13 cellular contexts compared by ENCODE assay signal in the genomic region with DNA sequence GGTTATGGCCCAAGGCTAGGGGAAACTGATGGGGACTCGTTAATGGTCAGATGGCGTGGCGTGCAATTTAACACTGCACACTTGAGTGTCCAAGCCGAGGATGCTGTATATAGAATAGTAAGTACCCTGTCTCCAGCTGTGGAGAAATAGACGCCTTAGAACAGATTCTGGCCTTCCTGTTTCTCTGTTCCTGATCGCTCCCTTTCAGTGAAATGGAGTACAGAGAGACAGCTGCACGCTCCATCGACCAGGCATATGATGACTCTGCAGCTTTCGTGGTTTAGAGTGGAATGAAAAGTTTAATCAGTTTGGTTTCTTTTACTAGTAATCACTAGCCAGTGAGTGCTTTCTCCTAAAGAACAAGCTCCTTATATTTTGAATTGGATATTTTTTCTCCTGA.
DNase-seq lines count a peak whose midpoint lies in the region; ATAC-seq and TF ChIP-seq lines count a peak whose summit lies in the region.
"Had no signal": no experiment of that assay in that cellular context is flagged by ENCODE, and none has a peak within 500 bp of the region (broad histone marks: within the 10 kb centered on the region; RNA-seq: fewer than 3 reads in every experiment).

No MANE protein-coding gene starts in this region.

- TF ChIP-seq CTCF in left ventricle myocardium inferior (IDR thresholded peaks at IDR 0.05; ENCODE audit: borderline replicate concordance), result no peak

- peak; percentile 27 for ATAC-seq in stimulated activated memory B cell treated with anti-CD40 and anti-IgM and Interleukin-4, amounts not matched to agents 10 μg/mL and 1 μg/mL and 100 μg/mL, for 72 hours
- ATAC-seq in GM21619 (IDR thresholded peaks at IDR 0.05; ENCODE audit: unreplicated experiment) (no peak), HG03439 (IDR thresholded peaks at IDR 0.05; ENCODE audit: unreplicated experiment) (no peak), GM21367 (IDR thresholded peaks at IDR 0.05; ENCODE audit: unreplicated experiment) (no peak)

- H3K27me3 ChIP-seq in SJCRH30 (no peaks in the 10 kb centered on the region), left ventricle myocardium inferior (ENCODE audit: low read depth) (no peaks in the 10 kb centered on the region)
- H3K27me3 ChIP-seq: testis had no signal

- H3K27ac ChIP-seq in SJCRH30 (peak overlapping the region; percentile 93), left ventricle myocardium inferior (replicated peaks) (peak overlapping the region; percentile 89)
- H3K27ac ChIP-seq: 22Rv1, testis had no signal

- H3K4me3 ChIP-seq in SJCRH30 (peak overlapping the region; percentile 65), left ventricle myocardium inferior (peak overlapping the region; percentile 68)

- DNase-seq in NCI-H1417 (lab: John Stamatoyannopoulos, UW), result peak in 2 of 3 experiments; percentile 31 to 55
- no peak for DNase-seq in NCI-H1417 treated with DMSO at 0.1 percent for 48 hours (lab: John Stamatoyannopoulos, UW)
- DNase-seq in SJCRH30, result peak; percentile 62 to 82
- DNase-seq in left ventricle myocardium inferior, result no peak
- DNase-seq: NCI-H1092; stimulated activated CD4-positive, alpha-beta T cell treated with anti-CD3 and anti-CD28 coated beads, Interleukin-4, amount 100 ng/mL, for 1 hour; testis had no signal

- H3K4me3 Mint-ChIP-seq in stimulated activated memory B cell treated with anti-CD40 and anti-IgM and Interleukin-4, amounts not matched to agents 10 μg/mL and 1 μg/mL and 100 μg/mL, for 72 hours, result no peak overlapping the region
- H3K4me3 Mint-ChIP-seq: central memory CD8-positive, alpha-beta T cell had no signal

- no peaks in the 10 kb centered on the region for H3K36me3 ChIP-seq in SJCRH30
- H3K36me3 ChIP-seq in left ventricle myocardium inferior, result no peaks in the 10 kb centered on the region

- H3K4me1 ChIP-seq in SJCRH30 (peaks cover 7% of the 10 kb centered on the region), left ventricle myocardium inferior (peaks cover 15% of the 10 kb centered on the region)
- H3K4me1 ChIP-seq: testis had no signal

- no peak overlapping the region for H3K27ac Mint-ChIP-seq in stimulated activated memory B cell treated with anti-CD40 and anti-IgM and Interleukin-4, amounts not matched to agents 10 μg/mL and 1 μg/mL and 100 μg/mL, for 72 hours

- no peaks in the 10 kb centered on the region for H3K9me3 Mint-ChIP-seq in stimulated activated memory B cell treated with anti-CD40 and anti-IgM and Interleukin-4, amounts not matched to agents 10 μg/mL and 1 μg/mL and 100 μg/mL, for 72 hours
- H3K9me3 Mint-ChIP-seq: central memory CD8-positive, alpha-beta T cell had no signal

- intact Hi-C loops in left ventricle myocardium inferior (cut with micrococcal nuclease), result no loop called here

- no peaks in the 10 kb centered on the region for H3K9me3 ChIP-seq in SJCRH30 (replicated peaks)
- H3K9me3 ChIP-seq in left ventricle myocardium inferior (replicated peaks), result no peaks in the 10 kb centered on the region
- H3K9me3 ChIP-seq: testis had no signal

- peaks cover 11% of the 10 kb centered on the region for H3K4me1 Mint-ChIP-seq in stimulated activated memory B cell treated with anti-CD40 and anti-IgM and Interleukin-4, amounts not matched to agents 10 μg/mL and 1 μg/mL and 100 μg/mL, for 72 hours
- H3K4me1 Mint-ChIP-seq: central memory CD8-positive, alpha-beta T cell had no signal

- no peaks in the 10 kb centered on the region for H3K27me3 Mint-ChIP-seq in stimulated activated memory B cell treated with anti-CD40 and anti-IgM and Interleukin-4, amounts not matched to agents 10 μg/mL and 1 μg/mL and 100 μg/mL, for 72 hours
- H3K27me3 Mint-ChIP-seq: central memory CD8-positive, alpha-beta T cell had no signal

- peaks cover 19% of the 10 kb centered on the region for H3K36me3 Mint-ChIP-seq in stimulated activated memory B cell treated with anti-CD40 and anti-IgM and Interleukin-4, amounts not matched to agents 10 μg/mL and 1 μg/mL and 100 μg/mL, for 72 hours

Comparison
In these comparisons a context has a peak if more than half of its experiments do, and no peak if none do; other contexts are left out.
1. DNase-seq: peak in NCI-H1417 (2 of 3) and SJCRH30 (2 of 2); none in NCI-H1417 treated with DMSO at 0.1 percent for 48 hours (single experiment) and left ventricle myocardium inferior (single experiment).